In genomic region chr4:187183826-187184225, GRCh38 we compare ENCODE assay signal across 20 cellular contexts.
DNase-seq lines count a peak whose midpoint lies in the region; ATAC-seq and TF ChIP-seq lines count a peak whose summit lies in the region.
"Had no signal": no experiment of that assay in that cellular context is flagged by ENCODE, and none has a peak within 500 bp of the region (broad histone marks: within the 10 kb centered on the region; RNA-seq: fewer than 3 reads in every experiment).

No MANE protein-coding gene starts in this region.

- H4K91ac ChIP-seq in mesenchymal stem cell (ENCODE audit: low read length), result no peak overlapping the region

- no peak overlapping the region for H2BK15ac ChIP-seq in mesenchymal stem cell (ENCODE audit: low read depth, poor library complexity, severe bottlenecking)

- H3K9ac ChIP-seq in KMS-11 (no peak overlapping the region), endocrine pancreas (ENCODE audit: control insufficient read depth, insufficient read depth, low read length) (no peak overlapping the region), mesenchymal stem cell (ENCODE audit: low read length) (no peak overlapping the region), smooth muscle cell (ENCODE audit: low read depth) (no peak overlapping the region)

- DNase-seq in mesenchymal stem cell, result peak; percentile 90
- DNase-seq in smooth muscle cell (lab: John Stamatoyannopoulos, UW; ENCODE audit: unreplicated experiment), result no peak
- no peak for DNase-seq in foreskin keratinocyte
- DNase-seq: Calu3; CD8-positive, alpha-beta T cell; GDM1; MM.1S; NCI-H1048; NCI-H1436; NCI-H187 treated with DMSO at 0.1 percent for 48 hours; NCI-H2107; NK-92 treated with Interleukin-12 subunit alpha and Interleukin-12 subunit beta, amount 100 ng/mL, for 24 hours; SIG-M5 had no signal

- H3K9me3 ChIP-seq in endocrine pancreas (ENCODE audit: control insufficient read depth, low read length), result no peaks in the 10 kb centered on the region
- no peaks in the 10 kb centered on the region for H3K9me3 ChIP-seq in mesenchymal stem cell (ENCODE audit: control insufficient read depth, low read length)
- no peaks in the 10 kb centered on the region for H3K9me3 ChIP-seq in smooth muscle cell (replicated peaks; ENCODE audit: low read depth)

- H2BK5ac ChIP-seq in mesenchymal stem cell (ENCODE audit: low read depth, low read length, poor library complexity, severe bottlenecking), result no peak overlapping the region

- H3K23ac ChIP-seq in mesenchymal stem cell (ENCODE audit: low read length in 2 of 2), result no peak overlapping the region

- H3K4me1 ChIP-seq in KMS-11 (ENCODE audit: low read depth, poor library complexity, severe bottlenecking) (peaks cover 13% of the 10 kb centered on the region), endocrine pancreas (ENCODE audit: control insufficient read depth, insufficient read depth, low read length) (peaks cover 4% of the 10 kb centered on the region), mesenchymal stem cell (ENCODE audit: control insufficient read depth, insufficient read depth, low read depth, low read length) (no peaks in the 10 kb centered on the region), smooth muscle cell (ENCODE audit: low read depth) (peaks cover 43% of the 10 kb centered on the region), foreskin keratinocyte (peaks cover 9% of the 10 kb centered on the region)

- H2AFZ ChIP-seq in KMS-11 (ENCODE audit: low read depth) (no peak overlapping the region), mesenchymal stem cell (ENCODE audit: low read depth, low read length) (no peak overlapping the region), smooth muscle cell (ENCODE audit: low read depth) (no peak overlapping the region)

- no peaks in the 10 kb centered on the region for H3K27me3 ChIP-seq in KMS-11 (ENCODE audit: insufficient read depth, low read depth)
- H3K27me3 ChIP-seq in endocrine pancreas (ENCODE audit: control insufficient read depth, insufficient read depth, low read length), result no peaks in the 10 kb centered on the region
- no peaks in the 10 kb centered on the region for H3K27me3 ChIP-seq in mesenchymal stem cell (ENCODE audit: control insufficient read depth in 1 of 2, insufficient read depth in 1 of 2, low read length in 2 of 2)
- H3K27me3 ChIP-seq in smooth muscle cell (ENCODE audit: low read depth), result peaks cover 9% of the 10 kb centered on the region
- no peaks in the 10 kb centered on the region for H3K27me3 ChIP-seq in foreskin keratinocyte

- TF ChIP-seq CTCF in KMS-11 (conservative IDR thresholded peaks at IDR 0.05; ENCODE audit: low read depth, low read length) (no peak), smooth muscle cell (IDR thresholded peaks at IDR 0.05; ENCODE audit: borderline replicate concordance, insufficient read depth, poor library complexity, severe bottlenecking) (no peak), foreskin keratinocyte (conservative IDR thresholded peaks at IDR 0.05) (no peak)

- H3K36me3 ChIP-seq in KMS-11 (ENCODE audit: insufficient read depth) (no peaks in the 10 kb centered on the region), endocrine pancreas (ENCODE audit: control insufficient read depth, insufficient read depth, low read length) (no peaks in the 10 kb centered on the region), mesenchymal stem cell (ENCODE audit: control insufficient read depth in 1 of 2, insufficient read depth in 2 of 2, low read depth in 1 of 2, low read length in 2 of 2) (no peaks in the 10 kb centered on the region), smooth muscle cell (ENCODE audit: low read depth) (no peaks in the 10 kb centered on the region)

- H3K4ac ChIP-seq in mesenchymal stem cell (ENCODE audit: low read depth in 1 of 2, low read length in 2 of 2), result no peak overlapping the region

- no peak overlapping the region for H2BK120ac ChIP-seq in mesenchymal stem cell (ENCODE audit: low read depth, low read length)

- ATAC-seq in foreskin keratinocyte (no peak), HG03354 (IDR thresholded peaks at IDR 0.05; ENCODE audit: poor library complexity, severe bottlenecking, unreplicated experiment) (no peak), HG03521 (IDR thresholded peaks at IDR 0.05; ENCODE audit: unreplicated experiment) (no peak), HG03039 (IDR thresholded peaks at IDR 0.05; ENCODE audit: unreplicated experiment) (no peak)
- ATAC-seq: CD8-positive, alpha-beta T cell; K562; SK-N-SH treated with all-trans-retinoic acid at 6 μM for 48 hours had no signal

- H2AK5ac ChIP-seq in mesenchymal stem cell (ENCODE audit: low read length, severe bottlenecking), result no peak overlapping the region

- H3F3A ChIP-seq in smooth muscle cell (ENCODE audit: low read depth), result no peaks in the 10 kb centered on the region

- peak overlapping the region; percentile 39; the same call in 1 of the 2 replicates for H3K4me2 ChIP-seq in KMS-11
- H3K4me2 ChIP-seq in mesenchymal stem cell (ENCODE audit: low read length, poor library complexity, severe bottlenecking), result no peak overlapping the region
- peak overlapping the region; percentile 40 for H3K4me2 ChIP-seq in smooth muscle cell

- H3K79me1 ChIP-seq in mesenchymal stem cell (replicated peaks; ENCODE audit: low read length, poor library complexity, severe bottlenecking), result no peaks in the 10 kb centered on the region

- peak overlapping the region; percentile 21; the same call in 1 of the 2 replicates for H3K27ac ChIP-seq in KMS-11
- no peak overlapping the region for H3K27ac ChIP-seq in mesenchymal stem cell (ENCODE audit: low read length, poor library complexity, severe bottlenecking)
- peak overlapping the region; percentile 66 for H3K27ac ChIP-seq in smooth muscle cell (ENCODE audit: low read depth)
- no peak overlapping the region for H3K27ac ChIP-seq in foreskin keratinocyte

- no peak overlapping the region for H2BK12ac ChIP-seq in mesenchymal stem cell (ENCODE audit: low read length in 2 of 2)

- H4K20me1 ChIP-seq in KMS-11 (ENCODE audit: insufficient read depth), result no peaks in the 10 kb centered on the region
- H4K20me1 ChIP-seq in smooth muscle cell (ENCODE audit: low read depth), result no peaks in the 10 kb centered on the region

- no peak overlapping the region for H3K4me3 ChIP-seq in KMS-11 (IDR thresholded peaks at IDR 0.05; ENCODE audit: insufficient read depth, low read depth, low read length)
- H3K4me3 ChIP-seq in endocrine pancreas (ENCODE audit: control insufficient read depth, insufficient read depth, low read length), result peak overlapping the region; percentile 35
- no peak overlapping the region for H3K4me3 ChIP-seq in mesenchymal stem cell (ENCODE audit: insufficient read depth in 1 of 2, low read depth in 1 of 2, low read length in 2 of 2)
- no peak overlapping the region for H3K4me3 ChIP-seq in smooth muscle cell
- H3K4me3 ChIP-seq: K562 had no signal

- no peak overlapping the region for H4K8ac ChIP-seq in mesenchymal stem cell (ENCODE audit: low read length)

- 50% methylated on average over 1 of the region's 2 CpGs for WGBS in mesenchymal stem cell
- WGBS in smooth muscle cell (ENCODE audit: low lambda C conversion rate), result 44% methylated on average over 2 of the region's 2 CpGs

- H3K18ac ChIP-seq in mesenchymal stem cell (ENCODE audit: low read depth in 1 of 2, low read length in 2 of 2), result no peak overlapping the region

- no peak overlapping the region for H3K14ac ChIP-seq in mesenchymal stem cell (ENCODE audit: low read length in 2 of 2)

- H3K79me2 ChIP-seq in KMS-11 (ENCODE audit: insufficient read depth, low read depth), result no peaks in the 10 kb centered on the region
- H3K79me2 ChIP-seq in smooth muscle cell (ENCODE audit: low read depth), result no peaks in the 10 kb centered on the region

Comparison
In these comparisons a context has a peak if more than half of its experiments do, and no peak if none do; other contexts are left out.
1. H3K27ac ChIP-seq: peak in KMS-11 (single experiment) and smooth muscle cell (single experiment); none in mesenchymal stem cell (single experiment) and foreskin keratinocyte (single experiment).